In the genomic region with DNA sequence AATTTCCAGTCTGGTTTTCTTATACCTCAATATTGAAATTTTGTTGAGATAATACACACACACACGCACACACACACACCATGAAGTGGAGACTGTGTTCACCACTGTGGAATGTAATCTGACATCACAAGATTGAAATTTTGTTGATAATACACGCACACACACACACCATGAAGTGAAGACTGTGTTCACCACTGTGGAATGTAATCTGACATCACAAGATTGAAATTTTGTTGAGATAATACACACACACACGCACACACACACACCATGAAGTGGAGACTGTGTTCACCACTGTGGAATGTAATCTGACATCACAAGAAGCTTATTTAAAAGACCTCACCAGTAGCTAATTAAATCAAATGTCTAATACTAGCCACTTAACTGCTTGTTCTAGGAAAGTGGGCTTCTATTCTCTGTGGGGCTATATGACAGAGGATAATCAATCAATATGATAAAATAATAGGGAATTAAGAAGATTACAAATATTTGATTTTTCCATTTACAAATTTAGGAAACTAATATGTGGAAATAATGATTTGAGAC, we compare ENCODE assay signal across 11 cellular contexts. TPM values are rescaled to one million over a fixed set of nuclear protein-coding genes. Genes with fewer than 3 reads are reported as not detected.
"Had no signal": no experiment of that assay in that cellular context is flagged by ENCODE, and none has a peak within 500 bp of the region (broad histone marks: within the 10 kb centered on the region; RNA-seq: fewer than 3 reads in every experiment).

No MANE protein-coding gene starts in this region.

RNA-seq across cellular contexts. Expression of gene OR14K1, which starts 3.9 kb away (rescaled TPM):
- total RNA-seq: activated CD4-positive, alpha-beta memory T cell treated with anti-CD3 and anti-CD28 coated beads, Interleukin-2, amount 10 ng/mL, durations not matched to agents 7 days and 5 days; activated CD8-positive, alpha-beta memory T cell treated with anti-CD3 and anti-CD28 coated beads, Interleukin-2, amount 10 ng/mL, durations not matched to agents 7 days and 5 days; esophagus mucosa; left lobe of liver; lung; myocyte; occipital lobe; renal cortical epithelial cell; urinary bladder had no signal
- polyA plus RNA-seq: keratinocyte, lung, thymus, urinary bladder had no signal

RNA-seq across cellular contexts. Expression of gene OR14A2, which starts 5.7 kb away (rescaled TPM):
- total RNA-seq: activated CD4-positive, alpha-beta memory T cell treated with anti-CD3 and anti-CD28 coated beads, Interleukin-2, amount 10 ng/mL, durations not matched to agents 7 days and 5 days; activated CD8-positive, alpha-beta memory T cell treated with anti-CD3 and anti-CD28 coated beads, Interleukin-2, amount 10 ng/mL, durations not matched to agents 7 days and 5 days; esophagus mucosa; left lobe of liver; lung; myocyte; occipital lobe; renal cortical epithelial cell; urinary bladder had no signal
- polyA plus RNA-seq: keratinocyte, lung, thymus, urinary bladder had no signal

RNA-seq across cellular contexts. Expression of gene OR1C1, which starts 18.1 kb away (rescaled TPM):
- total RNA-seq: activated CD4-positive, alpha-beta memory T cell treated with anti-CD3 and anti-CD28 coated beads, Interleukin-2, amount 10 ng/mL, durations not matched to agents 7 days and 5 days; activated CD8-positive, alpha-beta memory T cell treated with anti-CD3 and anti-CD28 coated beads, Interleukin-2, amount 10 ng/mL, durations not matched to agents 7 days and 5 days; esophagus mucosa; left lobe of liver; lung; myocyte; occipital lobe; renal cortical epithelial cell; urinary bladder had no signal
- polyA plus RNA-seq: keratinocyte, lung, thymus, urinary bladder had no signal

RNA-seq across cellular contexts. Expression of gene OR6F1, which starts 25.8 kb away (rescaled TPM):
- total RNA-seq: activated CD4-positive, alpha-beta memory T cell treated with anti-CD3 and anti-CD28 coated beads, Interleukin-2, amount 10 ng/mL, durations not matched to agents 7 days and 5 days; activated CD8-positive, alpha-beta memory T cell treated with anti-CD3 and anti-CD28 coated beads, Interleukin-2, amount 10 ng/mL, durations not matched to agents 7 days and 5 days; esophagus mucosa; left lobe of liver; lung; myocyte; occipital lobe; renal cortical epithelial cell; urinary bladder had no signal
- polyA plus RNA-seq: keratinocyte, lung, thymus, urinary bladder had no signal
